8 cellular contexts compared by ENCODE assay signal in genomic region chr16:11310997-11311561, GRCh38. TPM values are rescaled to one million over a fixed set of nuclear protein-coding genes. Genes with fewer than 3 reads are reported as not detected.
DNase-seq lines count a peak whose midpoint lies in the region; ATAC-seq and TF ChIP-seq lines count a peak whose summit lies in the region.

No MANE protein-coding gene starts in this region.

- ATAC-seq in GM18505 (IDR thresholded peaks at IDR 0.05; ENCODE audit: unreplicated experiment) = peak; percentile 40
- ATAC-seq in HG02642 (IDR thresholded peaks at IDR 0.05; ENCODE audit: poor library complexity, unreplicated experiment) = peak; percentile 46
- ATAC-seq in HG02884 (IDR thresholded peaks at IDR 0.05; ENCODE audit: unreplicated experiment) = no peak

- intact Hi-C loops in OCI-LY7 (cut with micrococcal nuclease; ENCODE audit: unreplicated experiment) = loop anchor here (1.0 to 5.0 kb wide), 3 partner anchors 17 to 311 kb away; no protein-coding TSS in a partner anchor

- DNase-seq in OCI-LY7 (ENCODE audit: low spot score) (peak; percentile 93), hepatocyte (ENCODE audit: low spot score) (no peak), NCI-H2171 (lab: John Stamatoyannopoulos, UW) (no peak), NCI-H748 (lab: John Stamatoyannopoulos, UW; ENCODE audit: unreplicated experiment) (no peak), amygdala (lab: John Stamatoyannopoulos, UW) (no peak)

- H3K4me1 ChIP-seq in OCI-LY7 (ENCODE audit: insufficient read depth, low read length, poor library complexity, severe bottlenecking) = peaks cover 87% of the 10 kb centered on the region
- H3K4me1 ChIP-seq in hepatocyte (ENCODE audit: insufficient read depth) = peaks cover 33% of the 10 kb centered on the region

- H3K36me3 ChIP-seq in OCI-LY7 (ENCODE audit: insufficient read depth, low read length) (no peaks in the 10 kb centered on the region; the same call in 1 of the 2 replicates), hepatocyte (replicated peaks; ENCODE audit: insufficient read depth, low read depth) (no peaks in the 10 kb centered on the region)

- H3K27ac ChIP-seq in OCI-LY7 (ENCODE audit: low read depth, low read length, poor library complexity, severe bottlenecking) = peak overlapping the region; percentile 99
- H3K27ac ChIP-seq in hepatocyte = peak overlapping the region; percentile 34

- 80% methylated on average over 10 of the region's 10 CpGs for WGBS in hepatocyte (ENCODE audit: low lambda C conversion rate, missing lambda C conversion rate)

- H3K9me3 ChIP-seq in OCI-LY7 (ENCODE audit: low read length) = peaks cover 16% of the 10 kb centered on the region
- no peaks in the 10 kb centered on the region for H3K9me3 ChIP-seq in hepatocyte (ENCODE audit: low read depth)

- peak; percentile 38 for TF ChIP-seq POLR2A in GM18505 (IDR thresholded peaks at IDR 0.05; ENCODE audit: borderline replicate concordance, extremely low read depth, insufficient read depth, insufficient read length)

- H3K27me3 ChIP-seq in hepatocyte = no peaks in the 10 kb centered on the region

- CTCF ChIA-PET in OCI-LY7 (lab: Charles Lee; ENCODE audit: unreplicated experiment) = no interaction called here

- H3K79me2 ChIP-seq in OCI-LY7 (ENCODE audit: insufficient read depth, low read depth, low read length) = no peaks in the 10 kb centered on the region
- H3K79me2 ChIP-seq in hepatocyte = no peaks in the 10 kb centered on the region

- POLR2A ChIA-PET in OCI-LY7 (lab: Charles Lee) = interaction anchor here (0.7 to 6.8 kb wide), 8 partner anchors 13 to 498 kb away, joined by 3 to 79 read pairs (median 4); partner anchors contain the start of gene SOCS1

- H4K20me1 ChIP-seq in OCI-LY7 (ENCODE audit: insufficient read depth, low read length) (no peaks in the 10 kb centered on the region), hepatocyte (ENCODE audit: insufficient read depth, poor library complexity, severe bottlenecking) (no peaks in the 10 kb centered on the region)

- H3K4me2 ChIP-seq in OCI-LY7 (ENCODE audit: low read length) (peak overlapping the region; percentile 79), hepatocyte (no peak overlapping the region)

- H3K4me3 ChIP-seq in OCI-LY7 (ENCODE audit: low read depth, low read length, poor library complexity, severe bottlenecking) (peak overlapping the region; percentile 52), hepatocyte (no peak overlapping the region)

- H2AFZ ChIP-seq in OCI-LY7 (ENCODE audit: low read length) = no peak overlapping the region
- H2AFZ ChIP-seq in hepatocyte = no peak overlapping the region

- TF ChIP-seq CTCF in OCI-LY7 (conservative IDR thresholded peaks at IDR 0.05; ENCODE audit: low read length) (no peak), hepatocyte (IDR thresholded peaks at IDR 0.05; ENCODE audit: poor library complexity) (no peak)

- BruUV-seq in OCI-LY7 (replicated peaks; lab: Mats Ljungman, UMichigan) = no TSS peak

- H3K9me2 ChIP-seq in OCI-LY7 (ENCODE audit: insufficient read depth, low read length) = no peaks in the 10 kb centered on the region
- no peaks in the 10 kb centered on the region for H3K9me2 ChIP-seq in hepatocyte (replicated peaks; ENCODE audit: insufficient read depth)

RNA-seq across cellular contexts. Expression of gene PRM1, which starts 29.9 kb away (rescaled TPM):
- not detected in 2 replicates for total RNA-seq in OCI-LY7 (2014; rRNA removed; shearing (Covaris generic))
- total RNA-seq in OCI-LY7 (2022) = not detected in 2 replicates
- not detected in 2 replicates for total RNA-seq in hepatocyte
- not detected in 2 replicates for polyA plus RNA-seq in hepatocyte

RNA-seq across cellular contexts. Expression of gene RMI2, which starts 34.2 kb away (rescaled TPM):
- 60.4 and 84.5 TPM in 2 replicates for total RNA-seq in OCI-LY7 (2014; rRNA removed; shearing (Covaris generic))
- total RNA-seq in OCI-LY7 (2022) (126 and 157 TPM in 2 replicates), hepatocyte (6.7 and 9.8 TPM in 2 replicates)
- 11.4 and 16.1 TPM in 2 replicates for polyA plus RNA-seq in hepatocyte

RNA-seq across cellular contexts. Expression of gene PRM2, which starts 34.8 kb away (rescaled TPM):
- total RNA-seq in OCI-LY7 (2014; rRNA removed; shearing (Covaris generic)) = not detected in 2 replicates
- total RNA-seq in OCI-LY7 (2022) (not detected in 2 replicates), hepatocyte (not detected in 2 replicates)
- polyA plus RNA-seq in hepatocyte = not detected in 2 replicates

RNA-seq across cellular contexts. Expression of gene PRM3, which starts 37.6 kb away (rescaled TPM):
- not detected in 2 replicates for total RNA-seq in OCI-LY7 (2014; rRNA removed; shearing (Covaris generic))
- total RNA-seq in OCI-LY7 (2022) (not detected in 2 replicates), hepatocyte (not detected in 2 replicates)
- not detected in 2 replicates for polyA plus RNA-seq in hepatocyte

RNA-seq across cellular contexts. Expression of gene TNP2, which starts 42.0 kb away (rescaled TPM):
- not detected in 2 replicates for total RNA-seq in OCI-LY7 (2014; rRNA removed; shearing (Covaris generic))
- not detected in 2 replicates for total RNA-seq in OCI-LY7 (2022)
- total RNA-seq in hepatocyte = not detected in 2 replicates
- not detected in 2 replicates for polyA plus RNA-seq in hepatocyte
